ENCODE assay signal across 8 cellular contexts in genomic region chr15:77420610-77421369, GRCh38. TPM values are rescaled to one million over a fixed set of nuclear protein-coding genes. Genes with fewer than 3 reads are reported as not detected.
DNase-seq lines count a peak whose midpoint lies in the region; ATAC-seq and TF ChIP-seq lines count a peak whose summit lies in the region.

HMG20A (plus strand) TSS chr15:77420888; CDS start chr15:77458408, 37,520 bp downstream.

- peak within 1 kb of the TSS; percentile 95 for H3K4me3 Mint-ChIP-seq in activated naive CD4-positive, alpha-beta T cell treated with anti-CD3 and anti-CD28 coated beads for 36 hours

- TF ChIP-seq CTCF in gastroesophageal sphincter (IDR thresholded peaks at IDR 0.05), result peak in 1 of 4 experiments; percentile 25

- H3K4me1 ChIP-seq in gastroesophageal sphincter, result peaks cover 18 to 65% (median 26%) of the 10 kb centered on the region in 3 donors

- H3K27me3 Mint-ChIP-seq in activated naive CD4-positive, alpha-beta T cell treated with anti-CD3 and anti-CD28 coated beads for 36 hours (ENCODE audit: low read depth), result no peaks in the 10 kb centered on the region

- CTCF ChIA-PET in activated naive CD4-positive, alpha-beta T cell treated with anti-CD3 and anti-CD28 coated beads for 36 hours (lab: Charles Lee), result interaction anchor here (1.3 kb wide), 1 partner anchor 9 kb away, joined by 4 read pairs; no protein-coding TSS in a partner anchor

- WGBS in gastroesophageal sphincter (ENCODE audit: low coverage in 1 of 2), 2 donors, result 0 to 1% methylated on average over 13 to 18 of the region's 25 CpGs

- peak; percentile 54 for ATAC-seq in gastroesophageal sphincter

- DNase-seq in EL (peak; percentile 83), H7 (peak; percentile 59), M059J (ENCODE audit: low read depth) (peak; percentile 62), SK-MEL-5 (ENCODE audit: low read depth, low spot score) (peak; percentile 84), nucleus accumbens (lab: John Stamatoyannopoulos, UW) (peak in 52 of 56 donors; percentile 12 to 87 (median 58))
- DNase-seq in activated naive CD4-positive, alpha-beta T cell treated with anti-CD3 and anti-CD28 coated beads for 36 hours, result peak; percentile 64

- peak in 1 of 2 donors; percentile 37 for TF ChIP-seq POLR2A in gastroesophageal sphincter (IDR thresholded peaks at IDR 0.05)

- H3K36me3 ChIP-seq in H7 (replicated peaks; ENCODE audit: control insufficient read depth, insufficient read depth, low read length), result no peaks in the 10 kb centered on the region
- no peaks in the 10 kb centered on the region for H3K36me3 ChIP-seq in gastroesophageal sphincter

- H3K36me3 Mint-ChIP-seq in activated naive CD4-positive, alpha-beta T cell treated with anti-CD3 and anti-CD28 coated beads for 36 hours (ENCODE audit: low read depth), result peaks cover 4% of the 10 kb centered on the region

- H3K27ac Mint-ChIP-seq in activated naive CD4-positive, alpha-beta T cell treated with anti-CD3 and anti-CD28 coated beads for 36 hours, result peak within 1 kb of the TSS; percentile 98

- in situ Hi-C loops in SK-MEL-5 (cut with HindIII; ENCODE audit: low pct_unique_long_range_greater_than_20kb, low sequenced_read_pairs), result no loop called here

- no peaks in the 10 kb centered on the region for H3K9me3 Mint-ChIP-seq in activated naive CD4-positive, alpha-beta T cell treated with anti-CD3 and anti-CD28 coated beads for 36 hours

- peak within 1 kb of the TSS; percentile 78 for H3K4me3 ChIP-seq in H7 (ENCODE audit: insufficient read depth, low read depth, low read length)
- peak within 1 kb of the TSS; percentile 83 to 99 for H3K4me3 ChIP-seq in gastroesophageal sphincter

- intact Hi-C loops in activated naive CD4-positive, alpha-beta T cell treated with anti-CD3 and anti-CD28 coated beads for 36 hours (cut with micrococcal nuclease), result loop anchor here (1.0 to 10.0 kb wide), 7 partner anchors 11 to 516 kb away; partner anchors contain the start of genes PSTPIP1, SCAPER and TSPAN3

- peaks cover 41% of the 10 kb centered on the region for H3K4me1 Mint-ChIP-seq in activated naive CD4-positive, alpha-beta T cell treated with anti-CD3 and anti-CD28 coated beads for 36 hours (ENCODE audit: low read depth)

- TF ChIP-seq EP300 in gastroesophageal sphincter (IDR thresholded peaks at IDR 0.05), result no peak

- H3K27ac ChIP-seq in gastroesophageal sphincter (peak within 1 kb of the TSS; percentile 93 to 99 (median 96)), temporal lobe (ENCODE audit: low read depth, low read length) (peak within 1 kb of the TSS; percentile 85)

- H3K27me3 ChIP-seq in H7 (ENCODE audit: control insufficient read depth, insufficient read depth, low read length) (peaks cover 1% of the 10 kb centered on the region; the same call in 1 of the 2 replicates), gastroesophageal sphincter (no peaks in the 10 kb centered on the region)

- no peaks in the 10 kb centered on the region for H3K9me3 ChIP-seq in gastroesophageal sphincter

RNA-seq across cellular contexts. Expression of gene HMG20A, which starts in this region (rescaled TPM):
- total RNA-seq in H7 (2014; rRNA removed; shearing (Covaris generic)), result 41.0 and 61.6 TPM in 2 replicates
- total RNA-seq in M059J (2014; rRNA removed; shearing (Covaris generic)), result 23.6 and 51.2 TPM in 2 replicates
- total RNA-seq in SK-MEL-5 (2014; rRNA removed; shearing (Covaris generic)), result 28.9 and 29.5 TPM in 2 replicates
- 32.6 and 54.6 TPM in 2 replicates for polyA plus RNA-seq in SK-MEL-5 (2015; cell fraction: cytosol; rRNA removed)
- 73.7 and 80.7 TPM in 2 replicates for polyA plus RNA-seq in SK-MEL-5 (2015; cell fraction: nucleus; rRNA removed)
- 10 to 100 TPM; 33.1 to 38.2 TPM for total RNA-seq in activated naive CD4-positive, alpha-beta T cell treated with anti-CD3 and anti-CD28 coated beads for 36 hours
- total RNA-seq in gastroesophageal sphincter (10 to 100 TPM; 23.2 to 47.9 (median 33.2) TPM), temporal lobe (46.5 TPM)

Comparison
In these comparisons a context has a peak if more than half of its experiments do, and no peak if none do; other contexts are left out.
1. Peak in every context shown above with its lines: DNase-seq, ATAC-seq, H3K4me3 ChIP-seq and H3K27ac ChIP-seq.